ENCODE assay signal across 8 cellular contexts in the genomic region with DNA sequence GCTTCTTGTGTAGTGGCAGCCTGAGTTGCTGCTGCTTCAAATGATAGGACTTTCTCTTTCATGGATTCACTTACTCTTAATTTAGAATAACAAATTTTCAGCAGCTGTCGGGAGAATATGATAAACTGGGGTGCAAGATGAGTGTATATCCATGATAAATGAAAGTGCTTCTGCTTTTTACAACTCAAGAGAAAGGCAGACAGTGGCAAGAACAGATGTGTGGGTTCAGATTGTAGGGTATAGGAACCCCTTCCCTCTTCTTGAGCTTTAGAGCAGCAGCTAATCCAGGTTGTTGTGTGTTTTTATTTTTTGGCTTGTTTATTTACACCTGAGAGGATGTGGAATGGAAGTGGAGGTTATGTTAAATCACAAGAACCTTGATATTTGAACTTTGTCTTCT. TPM values are rescaled to one million over a fixed set of nuclear protein-coding genes. Genes with fewer than 3 reads are reported as not detected.
A peak's percentile ranks its signal among the peaks of the same experiment; 100 is the strongest.
DNase-seq lines count a peak whose midpoint lies in the region; ATAC-seq lines count a peak whose summit lies in the region.

No MANE protein-coding gene starts in this region.

- no peaks in the 10 kb centered on the region for H3K4me1 ChIP-seq in right cardiac atrium (ENCODE audit: control insufficient read depth, insufficient read depth, low read length)

- no peaks in the 10 kb centered on the region for H3K27me3 Mint-ChIP-seq in activated CD4-positive, alpha-beta memory T cell treated with anti-CD3 and anti-CD28 coated beads, Interleukin-2, amount 10 ng/mL, durations not matched to agents 7 days and 5 days

- 0% methylated on average over 1 of the region's 1 CpG for WGBS in right cardiac atrium

- H3K36me3 Mint-ChIP-seq in activated CD4-positive, alpha-beta memory T cell treated with anti-CD3 and anti-CD28 coated beads, Interleukin-2, amount 10 ng/mL, durations not matched to agents 7 days and 5 days (ENCODE audit: low read depth), result peaks cover 28% of the 10 kb centered on the region
- no peaks in the 10 kb centered on the region for H3K36me3 Mint-ChIP-seq in stimulated activated effector memory CD8-positive, alpha-beta T cell treated with anti-CD3 and anti-CD28 coated beads, Interleukin-12 subunit alpha, Interleukin-12 subunit beta, amount 100 ng/mL, for 72 hours

- H3K4me3 Mint-ChIP-seq in activated CD4-positive, alpha-beta memory T cell treated with anti-CD3 and anti-CD28 coated beads, Interleukin-2, amount 10 ng/mL, durations not matched to agents 7 days and 5 days, result peak overlapping the region; percentile 99
- peak overlapping the region; percentile 92 for H3K4me3 Mint-ChIP-seq in stimulated activated effector memory CD8-positive, alpha-beta T cell treated with anti-CD3 and anti-CD28 coated beads, Interleukin-12 subunit alpha, Interleukin-12 subunit beta, amount 100 ng/mL, for 72 hours

- CTCF ChIA-PET in activated CD4-positive, alpha-beta memory T cell treated with anti-CD3 and anti-CD28 coated beads, Interleukin-2, amount 10 ng/mL, durations not matched to agents 7 days and 5 days (lab: Charles Lee), result interaction anchor here (1.8 to 2.3 kb wide), 2 partner anchors 82 to 395 kb away, joined by 6 to 10 read pairs; no protein-coding TSS in a partner anchor

- H3K9me3 ChIP-seq in right cardiac atrium (ENCODE audit: control insufficient read depth, low read length), result no peaks in the 10 kb centered on the region

- ATAC-seq in right cardiac atrium (no peak), HG02623 (IDR thresholded peaks at IDR 0.05; ENCODE audit: unreplicated experiment) (no peak), GM19397 (IDR thresholded peaks at IDR 0.05; ENCODE audit: unreplicated experiment) (no peak)
- ATAC-seq in stimulated activated effector memory CD8-positive, alpha-beta T cell treated with anti-CD3 and anti-CD28 coated beads, Interleukin-12 subunit alpha, Interleukin-12 subunit beta, amount 100 ng/mL, for 72 hours, result no peak

- no peaks in the 10 kb centered on the region for H3K9me3 Mint-ChIP-seq in activated CD4-positive, alpha-beta memory T cell treated with anti-CD3 and anti-CD28 coated beads, Interleukin-2, amount 10 ng/mL, durations not matched to agents 7 days and 5 days
- no peaks in the 10 kb centered on the region for H3K9me3 Mint-ChIP-seq in stimulated activated effector memory CD8-positive, alpha-beta T cell treated with anti-CD3 and anti-CD28 coated beads, Interleukin-12 subunit alpha, Interleukin-12 subunit beta, amount 100 ng/mL, for 72 hours

- H3K27me3 ChIP-seq in right cardiac atrium (ENCODE audit: control insufficient read depth, insufficient read depth), result no peaks in the 10 kb centered on the region

- peaks cover 35% of the 10 kb centered on the region for H3K4me1 Mint-ChIP-seq in activated CD4-positive, alpha-beta memory T cell treated with anti-CD3 and anti-CD28 coated beads, Interleukin-2, amount 10 ng/mL, durations not matched to agents 7 days and 5 days
- peaks cover 19% of the 10 kb centered on the region for H3K4me1 Mint-ChIP-seq in stimulated activated effector memory CD8-positive, alpha-beta T cell treated with anti-CD3 and anti-CD28 coated beads, Interleukin-12 subunit alpha, Interleukin-12 subunit beta, amount 100 ng/mL, for 72 hours

- no peak overlapping the region for H3K27ac ChIP-seq in right cardiac atrium (ENCODE audit: low read length)

- DNase-seq in DMS53 (lab: John Stamatoyannopoulos, UW) (peak; percentile 3), DMS53 treated with DMSO at 0.1 percent for 48 hours (lab: John Stamatoyannopoulos, UW; ENCODE audit: unreplicated experiment) (no peak), right cardiac atrium (no peak), SKM-1 (lab: John Stamatoyannopoulos, UW; ENCODE audit: unreplicated experiment) (no peak)
- DNase-seq in activated CD4-positive, alpha-beta memory T cell treated with anti-CD3 and anti-CD28 coated beads, Interleukin-2, amount 10 ng/mL, durations not matched to agents 7 days and 5 days, result no peak
- DNase-seq in stimulated activated effector memory CD8-positive, alpha-beta T cell treated with anti-CD3 and anti-CD28 coated beads, Interleukin-12 subunit alpha, Interleukin-12 subunit beta, amount 100 ng/mL, for 72 hours (ENCODE audit: low spot score in 2 of 2), result no peak

- intact Hi-C loops in right cardiac atrium (cut with DNase I), result no loop called here

- peak overlapping the region; percentile 96 for H3K27ac Mint-ChIP-seq in activated CD4-positive, alpha-beta memory T cell treated with anti-CD3 and anti-CD28 coated beads, Interleukin-2, amount 10 ng/mL, durations not matched to agents 7 days and 5 days
- peak overlapping the region; percentile 95 for H3K27ac Mint-ChIP-seq in stimulated activated effector memory CD8-positive, alpha-beta T cell treated with anti-CD3 and anti-CD28 coated beads, Interleukin-12 subunit alpha, Interleukin-12 subunit beta, amount 100 ng/mL, for 72 hours

- POLR2A ChIA-PET in activated CD4-positive, alpha-beta memory T cell treated with anti-CD3 and anti-CD28 coated beads, Interleukin-2, amount 10 ng/mL, durations not matched to agents 7 days and 5 days (lab: Charles Lee), result interaction anchor here (1.3 to 1.5 kb wide), 2 partner anchors 34 to 82 kb away, joined by 3 to 5 read pairs; no protein-coding TSS in a partner anchor

- H3K4me3 ChIP-seq in right cardiac atrium (ENCODE audit: low read length), result peak overlapping the region; percentile 92

RNA-seq across cellular contexts. Expression of gene SH3BGRL, which starts 1.1 kb away (rescaled TPM):
- total RNA-seq in activated CD4-positive, alpha-beta memory T cell treated with anti-CD3 and anti-CD28 coated beads, Interleukin-2, amount 10 ng/mL, durations not matched to agents 7 days and 5 days, result 10 to 100 TPM; 79.6 to 84.7 TPM
- 10 to 100 TPM; 61.3 to 76.7 (median 67.4) TPM for total RNA-seq in right cardiac atrium
- polyA plus RNA-seq in right cardiac atrium, result 57.7 TPM

RNA-seq across cellular contexts. Expression of gene HMGN5, which starts 1.3 kb away (rescaled TPM):
- 1 to 10 TPM; 3.3 to 5.8 TPM for total RNA-seq in activated CD4-positive, alpha-beta memory T cell treated with anti-CD3 and anti-CD28 coated beads, Interleukin-2, amount 10 ng/mL, durations not matched to agents 7 days and 5 days
- 1 to 10 TPM; 4.1 to 5.6 (median 4.9) TPM for total RNA-seq in right cardiac atrium
- polyA plus RNA-seq in right cardiac atrium, result 18.4 TPM
